In genomic region chr11:115613004-115613403, GRCh38 we compare ENCODE assay signal across 19 cellular contexts.
DNase-seq lines count a peak whose midpoint lies in the region; ATAC-seq and TF ChIP-seq lines count a peak whose summit lies in the region.
"Had no signal": no experiment of that assay in that cellular context is flagged by ENCODE, and none has a peak within 500 bp of the region (broad histone marks: within the 10 kb centered on the region; RNA-seq: fewer than 3 reads in every experiment).

No MANE protein-coding gene starts in this region.

- H3K23ac ChIP-seq in IMR-90 (ENCODE audit: low read depth, low read length) = no peak overlapping the region
- H3K23ac ChIP-seq in mesenchymal stem cell (ENCODE audit: low read length in 2 of 2) = no peak overlapping the region

- H2AK9ac ChIP-seq in IMR-90 (replicated peaks; ENCODE audit: low read depth, low read length, poor library complexity) = no peak overlapping the region

- peaks cover 0 to 5% of the 10 kb centered on the region in 2 donors for H3K27me3 Mint-ChIP-seq in stimulated activated naive B cell treated with anti-CD40 and anti-IgM and Interleukin-4, amounts not matched to agents 10 μg/mL and 1 μg/mL and 100 μg/mL, for 72 hours
- H3K27me3 Mint-ChIP-seq: CD8-positive, alpha-beta memory T cell had no signal

- no peak for TF ChIP-seq RAD21 in IMR-90 (IDR thresholded peaks at IDR 0.05; ENCODE audit: low read length)

- POLR2A ChIA-PET in HEK293T (lab: Yijun Ruan, JAX) = no interaction called here
- POLR2A ChIA-PET in IMR-90 (lab: Charles Lee; ENCODE audit: unreplicated experiment) = no interaction called here

- no peaks in the 10 kb centered on the region for H3K36me3 ChIP-seq in IMR-90 (ENCODE audit: control insufficient read depth, insufficient read depth, low read length)
- no peaks in the 10 kb centered on the region for H3K36me3 ChIP-seq in mesenchymal stem cell (ENCODE audit: control insufficient read depth in 1 of 2, insufficient read depth in 2 of 2, low read depth in 1 of 2, low read length in 2 of 2)
- H3K36me3 ChIP-seq in psoas muscle (ENCODE audit: insufficient read depth in 1 of 2, low read depth in 1 of 2) = no peaks in the 10 kb centered on the region
- H3K36me3 ChIP-seq in MG63 = no peaks in the 10 kb centered on the region
- H3K36me3 ChIP-seq: BE2C had no signal

- no peak overlapping the region for H3K14ac ChIP-seq in IMR-90 (replicated peaks; ENCODE audit: low read depth, low read length)
- H3K14ac ChIP-seq in mesenchymal stem cell (ENCODE audit: low read length in 2 of 2) = no peak overlapping the region

- H3K4me1 Mint-ChIP-seq in stimulated activated naive B cell treated with anti-CD40 and anti-IgM and Interleukin-4, amounts not matched to agents 10 μg/mL and 1 μg/mL and 100 μg/mL, for 72 hours = no peaks in the 10 kb centered on the region
- H3K4me1 Mint-ChIP-seq: CD4-positive, CD25-positive, alpha-beta regulatory T cell; CD8-positive, alpha-beta memory T cell had no signal

- no peak overlapping the region for H3K27ac Mint-ChIP-seq in stimulated activated naive B cell treated with anti-CD40 and anti-IgM and Interleukin-4, amounts not matched to agents 10 μg/mL and 1 μg/mL and 100 μg/mL, for 72 hours
- H3K27ac Mint-ChIP-seq: CD4-positive, CD25-positive, alpha-beta regulatory T cell; CD8-positive, alpha-beta memory T cell had no signal

- H2AK5ac ChIP-seq in IMR-90 (ENCODE audit: low read depth, low read length) (no peak overlapping the region), mesenchymal stem cell (ENCODE audit: low read length, severe bottlenecking) (peak overlapping the region; percentile 64)

- no peaks in the 10 kb centered on the region for H4K20me1 ChIP-seq in IMR-90 (ENCODE audit: insufficient read depth, low read length)

- H3K9ac ChIP-seq in IMR-90 (ENCODE audit: low read depth, low read length) = no peak overlapping the region
- no peak overlapping the region for H3K9ac ChIP-seq in mesenchymal stem cell (ENCODE audit: low read length)
- H3K9ac ChIP-seq: GM23248 had no signal

- TF ChIP-seq CTCF in IMR-90 (conservative IDR thresholded peaks at IDR 0.05; ENCODE audit: low read depth, low read length) (no peak), psoas muscle (IDR thresholded peaks at IDR 0.05) (no peak)

- peaks cover 0 to 6% of the 10 kb centered on the region in 2 donors for H3K9me3 Mint-ChIP-seq in stimulated activated naive B cell treated with anti-CD40 and anti-IgM and Interleukin-4, amounts not matched to agents 10 μg/mL and 1 μg/mL and 100 μg/mL, for 72 hours

- 0 out of 2 replicates have a peak overlapping the region, but pooled peaks have one; percentile 10 for H4K91ac ChIP-seq in IMR-90 (ENCODE audit: insufficient read depth, low read depth, low read length)
- H4K91ac ChIP-seq in mesenchymal stem cell (ENCODE audit: low read length) = no peak overlapping the region

- H2BK5ac ChIP-seq in IMR-90 (ENCODE audit: low read depth, low read length, poor library complexity, severe bottlenecking) (no peak overlapping the region), mesenchymal stem cell (ENCODE audit: low read depth, low read length, poor library complexity, severe bottlenecking) (no peak overlapping the region)

- H2BK12ac ChIP-seq in mesenchymal stem cell (ENCODE audit: low read length in 2 of 2) = no peak overlapping the region

- no peaks in the 10 kb centered on the region for H3K79me1 ChIP-seq in IMR-90 (ENCODE audit: low read depth in 1 of 2, low read length in 2 of 2)
- no peaks in the 10 kb centered on the region for H3K79me1 ChIP-seq in mesenchymal stem cell (replicated peaks; ENCODE audit: low read length, poor library complexity, severe bottlenecking)

- WGBS in IMR-90 (ENCODE audit: extremely low coverage in 2 of 2, insufficient read length in 1 of 2), 2 experiments = no CpG with 5 or more reads among the region's 3 CpGs
- WGBS in mesenchymal stem cell = 78% methylated on average over 3 of the region's 3 CpGs
- WGBS in psoas muscle, 3 donors = 13 to 21% (median 16%) methylated on average over 3 of the region's 3 CpGs

- H2BK20ac ChIP-seq in IMR-90 (ENCODE audit: low read depth, low read length) = peak overlapping the region; percentile 55; the same call in 1 of the 2 replicates

- no peak for ATAC-seq in IMR-90 (ENCODE audit: low read depth)
- ATAC-seq in psoas muscle = peak; percentile 57 to 77 (median 66)
- ATAC-seq in stimulated activated naive B cell treated with anti-CD40 and anti-IgM and Interleukin-4, amounts not matched to agents 10 μg/mL and 1 μg/mL and 100 μg/mL, for 72 hours (replicated peaks) = no peak
- ATAC-seq: HCT116, K562 had no signal

- H3K27ac ChIP-seq in IMR-90 (ENCODE audit: insufficient read depth, low read length) (no peak overlapping the region), mesenchymal stem cell (ENCODE audit: low read length, poor library complexity, severe bottlenecking) (no peak overlapping the region), psoas muscle (no peak overlapping the region)
- H3K27ac ChIP-seq: GM23248 had no signal

- H3K4me3 Mint-ChIP-seq in stimulated activated naive B cell treated with anti-CD40 and anti-IgM and Interleukin-4, amounts not matched to agents 10 μg/mL and 1 μg/mL and 100 μg/mL, for 72 hours = no peak overlapping the region
- H3K4me3 Mint-ChIP-seq: CD4-positive, CD25-positive, alpha-beta regulatory T cell; CD8-positive, alpha-beta memory T cell had no signal

- H4K8ac ChIP-seq in IMR-90 (ENCODE audit: low read depth in 2 of 2, low read length in 2 of 2) (no peak overlapping the region), mesenchymal stem cell (ENCODE audit: low read length) (no peak overlapping the region)

- no TSS peak for BruUV-seq in IMR-90 (replicated peaks; lab: Mats Ljungman, UMichigan)

- H2BK15ac ChIP-seq in IMR-90 (ENCODE audit: low read depth, low read length) (0 out of 3 replicates have a peak overlapping the region, but pooled peaks have one; percentile 64), mesenchymal stem cell (ENCODE audit: low read depth, poor library complexity, severe bottlenecking) (no peak overlapping the region)

- peaks cover 3% of the 10 kb centered on the region for H3K9me1 ChIP-seq in IMR-90 (ENCODE audit: insufficient read depth, low read length)

- H3K4me1 ChIP-seq in IMR-90 (ENCODE audit: control insufficient read depth, insufficient read depth, low read length) = peaks cover 12% of the 10 kb centered on the region
- H3K4me1 ChIP-seq in mesenchymal stem cell (ENCODE audit: control insufficient read depth, insufficient read depth, low read depth, low read length) = peaks cover 10% of the 10 kb centered on the region
- peaks cover 2% of the 10 kb centered on the region for H3K4me1 ChIP-seq in psoas muscle
- H3K4me1 ChIP-seq: BE2C had no signal

- H3K56ac ChIP-seq in IMR-90 (ENCODE audit: extremely low read depth, insufficient read depth, low read length) = no peak overlapping the region

- dilution Hi-C loops in IMR-90 (cut with HindIII; ENCODE audit: low sequenced_read_pairs, unreplicated experiment) = no loop called here

- CTCF ChIA-PET in HEK293T (lab: Yijun Ruan, JAX) (interaction anchor here (0.6 kb wide), 1 partner anchor 67 kb away, joined by 3 read pairs; no protein-coding TSS in a partner anchor), IMR-90 (lab: Yijun Ruan, JAX) (no interaction called here)

- DNase-seq in HEK293T (ENCODE audit: extremely low spot score) (no peak), IMR-90 (no peak), mesenchymal stem cell (no peak), psoas muscle (no peak), NCI-H2227 (lab: John Stamatoyannopoulos, UW; ENCODE audit: unreplicated experiment) (no peak), MG63 (no peak)
- no peak for DNase-seq in stimulated activated naive B cell treated with anti-CD40 and anti-IgM and Interleukin-4, amounts not matched to agents 10 μg/mL and 1 μg/mL and 100 μg/mL, for 72 hours
- DNase-seq: ACHN; BE2C; C1 segment of cervical spinal cord; CD4-positive, CD25-positive, alpha-beta regulatory T cell; CD8-positive, alpha-beta memory T cell; COR-L47; DMS 273 treated with DMSO at 0.1 percent for 48 hours; DMS53; DND-41 had no signal

- H3K18ac ChIP-seq in IMR-90 (ENCODE audit: low read depth, low read length) (no peak overlapping the region), mesenchymal stem cell (ENCODE audit: low read depth in 1 of 2, low read length in 2 of 2) (no peak overlapping the region)

- no peaks in the 10 kb centered on the region for H3K36me3 Mint-ChIP-seq in stimulated activated naive B cell treated with anti-CD40 and anti-IgM and Interleukin-4, amounts not matched to agents 10 μg/mL and 1 μg/mL and 100 μg/mL, for 72 hours
- H3K36me3 Mint-ChIP-seq: CD4-positive, CD25-positive, alpha-beta regulatory T cell; CD8-positive, alpha-beta memory T cell had no signal

- H3K4me3 ChIP-seq in IMR-90 (ENCODE audit: insufficient read depth, low read depth, low read length) = no peak overlapping the region
- no peak overlapping the region for H3K4me3 ChIP-seq in mesenchymal stem cell (ENCODE audit: insufficient read depth in 1 of 2, low read depth in 1 of 2, low read length in 2 of 2)
- H3K4me3 ChIP-seq in psoas muscle = no peak overlapping the region
- H3K4me3 ChIP-seq in MG63 = no peak overlapping the region
- H3K4me3 ChIP-seq: GM23248, K562 had no signal

- peak overlapping the region; percentile 57 for H2BK120ac ChIP-seq in IMR-90 (ENCODE audit: low read depth, low read length)
- no peak overlapping the region for H2BK120ac ChIP-seq in mesenchymal stem cell (ENCODE audit: low read depth, low read length)

- no peak overlapping the region for H4K5ac ChIP-seq in IMR-90 (ENCODE audit: low read depth, low read length)

- no peak overlapping the region for H2AFZ ChIP-seq in IMR-90 (replicated peaks; ENCODE audit: low read length, poor library complexity)
- no peak overlapping the region for H2AFZ ChIP-seq in mesenchymal stem cell (ENCODE audit: low read depth, low read length)
- H2AFZ ChIP-seq: GM23248 had no signal

- H3K27me3 ChIP-seq in IMR-90 (ENCODE audit: control insufficient read depth, insufficient read depth, low read length) = peaks cover 10% of the 10 kb centered on the region
- H3K27me3 ChIP-seq in mesenchymal stem cell (ENCODE audit: control insufficient read depth in 1 of 2, insufficient read depth in 1 of 2, low read length in 2 of 2) = peaks cover 3 to 62% of the 10 kb centered on the region in 2 experiments
- H3K27me3 ChIP-seq in psoas muscle (ENCODE audit: insufficient read depth in 3 of 3, low read length in 2 of 3) = no peaks in the 10 kb centered on the region
- no peaks in the 10 kb centered on the region for H3K27me3 ChIP-seq in MG63
- H3K27me3 ChIP-seq: BE2C had no signal

- intact Hi-C loops in IMR-90 (cut with micrococcal nuclease) (loop anchor here (10.0 kb wide), 1 partner anchor 408 kb away; no protein-coding TSS in a partner anchor), psoas muscle (cut with DNase I) (no loop called here)

- H3K9me3 ChIP-seq in IMR-90 (ENCODE audit: control insufficient read depth, insufficient read depth, low read length) = no peaks in the 10 kb centered on the region
- no peaks in the 10 kb centered on the region for H3K9me3 ChIP-seq in mesenchymal stem cell (ENCODE audit: control insufficient read depth, low read length)
- no peaks in the 10 kb centered on the region for H3K9me3 ChIP-seq in psoas muscle
- H3K9me3 ChIP-seq in MG63 = no peaks in the 10 kb centered on the region
- H3K9me3 ChIP-seq: BE2C had no signal

- H3K4ac ChIP-seq in IMR-90 (ENCODE audit: low read depth, low read length) (no peak overlapping the region), mesenchymal stem cell (ENCODE audit: low read depth in 1 of 2, low read length in 2 of 2) (peak overlapping the region in 1 of 2 experiments; percentile 26)

- TF ChIP-seq POLR2A in IMR-90 (IDR thresholded peaks at IDR 0.05; ENCODE audit: low read depth, low read length) = no peak

- in situ Hi-C loops in IMR-90 (cut with MboI; ENCODE audit: low sequenced_read_pairs) = no loop called here

- no peak overlapping the region for H3K4me2 ChIP-seq in IMR-90 (ENCODE audit: low read depth, low read length)
- no peak overlapping the region for H3K4me2 ChIP-seq in mesenchymal stem cell (ENCODE audit: low read length, poor library complexity, severe bottlenecking)

Comparison
In these comparisons a context has a peak if more than half of its experiments do, and no peak if none do; other contexts are left out.
1. ATAC-seq: peak in psoas muscle (4 of 4); none in IMR-90 (single experiment) and stimulated activated naive B cell treated with anti-CD40 and anti-IgM and Interleukin-4, amounts not matched to agents 10 μg/mL and 1 μg/mL and 100 μg/mL, for 72 hours (0 of 2).